In genomic region chr12:21655594-21655993, GRCh38 we compare ENCODE assay signal across 1 cellular context.
TF ChIP-seq lines count a peak whose summit lies in the region.

No MANE protein-coding gene starts in this region.

TF ChIP-seq in H1, 55 proteins besides CTCF, POLR2A, EP300 and RAD21:
- TF ChIP-seq JUND (IDR thresholded peaks at IDR 0.05; ENCODE audit: low read length) (no peak), BRCA1 (IDR thresholded peaks at IDR 0.05; ENCODE audit: low read depth, low read length) (no peak), ATF2 (IDR thresholded peaks at IDR 0.05; ENCODE audit: low read length) (no peak), TBP (IDR thresholded peaks at IDR 0.05; ENCODE audit: low read depth, low read length) (no peak)
